Comparison of ENCODE assay signal across 21 cellular contexts in the genomic region with DNA sequence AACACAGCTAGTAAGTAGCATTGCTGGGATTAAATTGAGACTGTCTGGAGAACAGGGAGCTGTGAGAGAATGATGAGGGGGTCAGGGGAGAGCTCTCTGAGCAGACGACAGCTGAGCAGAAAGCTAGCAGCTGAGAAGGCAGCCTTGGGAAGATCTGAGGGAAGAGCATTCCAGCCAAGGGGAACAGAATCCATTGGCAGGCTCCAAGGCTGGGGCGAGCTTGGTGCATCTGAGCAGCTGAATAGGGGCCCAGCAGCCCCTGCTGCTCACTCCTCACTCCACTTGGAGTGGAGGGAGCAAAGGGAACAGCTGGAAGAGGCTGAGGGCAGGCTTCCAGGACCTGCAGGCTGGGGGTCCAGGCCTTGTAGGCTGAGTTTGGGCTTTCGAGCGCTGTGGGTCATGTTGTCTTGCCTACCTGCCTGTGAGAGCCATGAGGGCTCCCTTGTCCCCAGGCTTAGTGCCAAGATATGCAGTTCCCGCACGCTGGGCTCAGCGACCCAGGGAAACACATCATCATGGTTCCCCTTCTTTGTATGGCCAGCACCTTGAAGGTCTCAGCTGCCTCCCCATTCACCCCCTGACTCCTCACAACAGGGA. TPM values are rescaled to one million over a fixed set of nuclear protein-coding genes. Genes with fewer than 3 reads are reported as not detected.
A peak's percentile ranks its signal among the peaks of the same experiment; 100 is the strongest.
DNase-seq lines count a peak whose midpoint lies in the region; ATAC-seq, FAIRE-seq and TF ChIP-seq lines count a peak whose summit lies in the region.
"Had no signal": no experiment of that assay in that cellular context is flagged by ENCODE, and none has a peak within 500 bp of the region (broad histone marks: within the 10 kb centered on the region; RNA-seq: fewer than 3 reads in every experiment).

No MANE protein-coding gene starts in this region.

- CTCF ChIA-PET in K562 (lab: Yijun Ruan, JAX; ENCODE audit: low intra/inter-chr PET ratio), result no interaction called here

- H3K4me1 ChIP-seq in Karpas-422 (ENCODE audit: low read length) (no peaks in the 10 kb centered on the region), K562 (replicated peaks in 1 of 2; ENCODE audit: control insufficient read depth in 2 of 2, insufficient read depth in 2 of 2, low read length in 2 of 2) (no peaks in the 10 kb centered on the region; a peak in 1 of 5 replicates), spleen (peaks cover 0 to 7% (median 0%) of the 10 kb centered on the region in 6 donors)
- H3K4me1 ChIP-seq: HAP-1 had no signal

- H3K4me3 Mint-ChIP-seq in activated T-helper 17 cell treated with anti-CD3 and anti-CD28 coated beads, Interleukin-2, amount 50 U/mL, for 72 hours, result no peak overlapping the region
- H3K4me3 Mint-ChIP-seq: activated CD4-positive, alpha-beta T cell treated with anti-CD3 and anti-CD28 coated beads, Interleukin-2, amount 10 ng/mL, durations not matched to agents 24 days and 14 days; activated naive CD4-positive, alpha-beta T cell treated with anti-CD3 and anti-CD28 coated beads, Interleukin-2, amount 50 U/mL, for 24 hours had no signal

- no peaks in the 10 kb centered on the region for H3K36me3 Mint-ChIP-seq in activated T-helper 17 cell treated with anti-CD3 and anti-CD28 coated beads, Interleukin-2, amount 50 U/mL, for 72 hours (ENCODE audit: low read depth)
- H3K36me3 Mint-ChIP-seq: activated naive CD4-positive, alpha-beta T cell treated with anti-CD3 and anti-CD28 coated beads, Interleukin-2, amount 50 U/mL, for 24 hours had no signal

- no peaks in the 10 kb centered on the region for H3K9me1 ChIP-seq in K562 (ENCODE audit: control insufficient read depth, insufficient read depth, low read length)

- H3K27ac Mint-ChIP-seq in activated T-helper 17 cell treated with anti-CD3 and anti-CD28 coated beads, Interleukin-2, amount 50 U/mL, for 72 hours, result no peak overlapping the region
- H3K27ac Mint-ChIP-seq: activated CD4-positive, alpha-beta T cell treated with anti-CD3 and anti-CD28 coated beads, Interleukin-2, amount 10 ng/mL, durations not matched to agents 24 days and 14 days; activated naive CD4-positive, alpha-beta T cell treated with anti-CD3 and anti-CD28 coated beads, Interleukin-2, amount 50 U/mL, for 24 hours had no signal

- intact Hi-C loops in K562 (cut with micrococcal nuclease), result no loop called here
- intact Hi-C loops in spleen (cut with DNase I; ENCODE audit: low total_unique reads), result no loop called here

- no peaks in the 10 kb centered on the region for H4K20me1 ChIP-seq in Karpas-422 (ENCODE audit: insufficient read depth, low read depth, low read length)
- H4K20me1 ChIP-seq in K562 (replicated peaks; ENCODE audit: control insufficient read depth, insufficient read depth, low read length), result no peaks in the 10 kb centered on the region

- TF ChIP-seq EP300 in K562 (IDR thresholded peaks at IDR 0.05; ENCODE audit: low read length), result no peak

- no peaks in the 10 kb centered on the region for H3K9me3 Mint-ChIP-seq in activated T-helper 17 cell treated with anti-CD3 and anti-CD28 coated beads, Interleukin-2, amount 50 U/mL, for 72 hours
- H3K9me3 Mint-ChIP-seq: activated CD4-positive, alpha-beta T cell treated with anti-CD3 and anti-CD28 coated beads, Interleukin-2, amount 10 ng/mL, durations not matched to agents 24 days and 14 days; activated naive CD4-positive, alpha-beta T cell treated with anti-CD3 and anti-CD28 coated beads, Interleukin-2, amount 50 U/mL, for 24 hours had no signal

- H3K4me2 ChIP-seq in Karpas-422 (ENCODE audit: low read depth, low read length, poor library complexity, severe bottlenecking) (no peak overlapping the region), K562 (ENCODE audit: insufficient read depth, low read length) (no peak overlapping the region)

- H3K9ac ChIP-seq in Karpas-422 (ENCODE audit: low read length) (no peak overlapping the region), K562 (ENCODE audit: insufficient read depth in 1 of 2, low read depth in 2 of 2, low read length in 2 of 2) (peak overlapping the region in 1 of 2 experiments; percentile 26; a peak in 1 of 4 replicates)

- no TSS peak for BruUV-seq in K562 (replicated peaks; lab: Mats Ljungman, UMichigan)

- 0% methylated on average over 7 of the region's 7 CpGs for WGBS in K562 (ENCODE audit: insufficient coverage, low coverage, missing lambda C conversion rate)
- WGBS in spleen, 5 donors, result 67 to 94% (median 81%) methylated on average over 2 to 7 of the region's 7 CpGs

- no peak overlapping the region for H2AFZ ChIP-seq in Karpas-422 (ENCODE audit: low read length)
- no peak overlapping the region for H2AFZ ChIP-seq in K562 (ENCODE audit: low read depth, low read length)

- H3K4me3 ChIP-seq in Karpas-422 (ENCODE audit: low read length), result no peak overlapping the region
- H3K4me3 ChIP-seq in K562, result no peak overlapping the region
- H3K4me3 ChIP-seq in spleen, result no peak overlapping the region
- H3K4me3 ChIP-seq: HAP-1, vagina had no signal

- H3K36me3 ChIP-seq in Karpas-422 (ENCODE audit: insufficient read depth, low read length) (no peaks in the 10 kb centered on the region), K562 (ENCODE audit: control insufficient read depth, insufficient read depth, low read length) (no peaks in the 10 kb centered on the region), spleen (no peaks in the 10 kb centered on the region)
- H3K36me3 ChIP-seq: HAP-1, vagina had no signal

- H3K9me3 ChIP-seq in Karpas-422 (ENCODE audit: low read length) (no peaks in the 10 kb centered on the region), K562 (replicated peaks; ENCODE audit: control insufficient read depth, insufficient read depth, low read depth, low read length) (no peaks in the 10 kb centered on the region), spleen (peaks cover 0 to 15% (median 5%) of the 10 kb centered on the region in 8 donors)
- H3K9me3 ChIP-seq: vagina had no signal

- no peak for FAIRE-seq in K562 (lab: Jason Lieb, UNC)
- FAIRE-seq: colon, endometrium, TTC549 had no signal

- TF ChIP-seq POLR2A in K562 (conservative IDR thresholded peaks at IDR 0.05) (no peak), spleen (IDR thresholded peaks at IDR 0.05) (no peak)

- ATAC-seq in K562 (peak; percentile 56), GM19455 (IDR thresholded peaks at IDR 0.05; ENCODE audit: unreplicated experiment) (no peak)
- no peak for ATAC-seq in activated T-helper 17 cell treated with anti-CD3 and anti-CD28 coated beads, Interleukin-2, amount 50 U/mL, for 72 hours (replicated peaks)

- in situ Hi-C loops in K562 (cut with MboI), result no loop called here

- no peaks in the 10 kb centered on the region for H3K4me1 Mint-ChIP-seq in activated T-helper 17 cell treated with anti-CD3 and anti-CD28 coated beads, Interleukin-2, amount 50 U/mL, for 72 hours
- H3K4me1 Mint-ChIP-seq: activated CD4-positive, alpha-beta T cell treated with anti-CD3 and anti-CD28 coated beads, Interleukin-2, amount 10 ng/mL, durations not matched to agents 24 days and 14 days; activated naive CD4-positive, alpha-beta T cell treated with anti-CD3 and anti-CD28 coated beads, Interleukin-2, amount 50 U/mL, for 24 hours had no signal

- peaks cover 3% of the 10 kb centered on the region for H3K27me3 Mint-ChIP-seq in activated T-helper 17 cell treated with anti-CD3 and anti-CD28 coated beads, Interleukin-2, amount 50 U/mL, for 72 hours

- H3K79me2 ChIP-seq in Karpas-422 (ENCODE audit: low read length) (no peaks in the 10 kb centered on the region), K562 (ENCODE audit: control insufficient read depth, insufficient read depth, low read length) (no peaks in the 10 kb centered on the region)

- POLR2A ChIA-PET in K562 (lab: Yijun Ruan, JAX), result interaction anchor here (1.1 to 3.1 kb wide), 3 partner anchors 10 to 19 kb away, joined by 3 to 15 read pairs (median 4); a partner anchor contains a TSS

- DNase-seq in Karpas-422, result peak; percentile 16
- no peak for DNase-seq in K562 (ENCODE audit: extremely low read depth in 1 of 4, low spot score in 3 of 4)
- peak; percentile 3 for DNase-seq in iPS-NIHi11 (ENCODE audit: low spot score)
- peak; percentile 34 for DNase-seq in spleen
- DNase-seq in activated gamma-delta T cell (lab: John Stamatoyannopoulos, UW), result no peak
- DNase-seq: activated CD4-positive, alpha-beta T cell treated with anti-CD3 and anti-CD28 coated beads, Interleukin-2, amount 10 ng/mL, durations not matched to agents 24 days and 14 days; AML-193; COR-L47; NCI-H1417 treated with DMSO at 0.1 percent for 48 hours; NCI-H2171; occipital lobe; stimulated activated CD4-positive, alpha-beta T cell treated with anti-CD3 and anti-CD28 coated beads, Interleukin-2, amount 100 ng/mL, for 24 hours; SW 1271 had no signal

- TF ChIP-seq RAD21 in K562 (CRISPR knock-in tag; conservative IDR thresholded peaks at IDR 0.05 in 1 of 2, IDR thresholded peaks at IDR 0.05 in 1 of 2), result no peak

- TF ChIP-seq CTCF in K562 (IDR thresholded peaks at IDR 0.05 in 2 of 3, conservative IDR thresholded peaks at IDR 0.05 in 1 of 3; ENCODE audit: insufficient read depth in 2 of 3, low read depth in 1 of 3, low read length in 3 of 3), result no peak
- no peak for TF ChIP-seq CTCF in spleen (IDR thresholded peaks at IDR 0.05 in 8 of 11, conservative IDR thresholded peaks at IDR 0.05 in 3 of 11)

- H3K27ac ChIP-seq in Karpas-422 (ENCODE audit: low read length), result no peak overlapping the region
- no peak overlapping the region for H3K27ac ChIP-seq in K562 (ENCODE audit: extremely low read depth, low read depth, low read length)
- H3K27ac ChIP-seq in spleen, result no peak overlapping the region
- H3K27ac ChIP-seq: vagina had no signal

- no peaks in the 10 kb centered on the region; the same call in 1 of the 2 replicates for H3K9me2 ChIP-seq in Karpas-422 (replicated peaks; ENCODE audit: insufficient read depth, low read length)

- H3K27me3 ChIP-seq in Karpas-422 (ENCODE audit: low read length), result no peaks in the 10 kb centered on the region
- peaks cover 3 to 24% of the 10 kb centered on the region in 2 experiments for H3K27me3 ChIP-seq in K562 (ENCODE audit: control insufficient read depth in 2 of 2, insufficient read depth in 2 of 2, low read length in 2 of 2)
- H3K27me3 ChIP-seq in spleen (replicated peaks in 1 of 7), result peaks cover 0 to 5% (median 0%) of the 10 kb centered on the region in 7 donors
- H3K27me3 ChIP-seq: vagina had no signal

RNA-seq across cellular contexts. Expression of a gene that starts 10.5 kb away (rescaled TPM):
- not detected in 2 replicates for total RNA-seq in Karpas-422 (2014; rRNA removed; shearing (Covaris generic); ENCODE audit: low replicate concordance)
- 1.0 and 3.3 TPM in 2 replicates for total RNA-seq in K562 (2011; cell fraction: chromatin; rRNA removed; ENCODE audit: low replicate concordance)
- total RNA-seq in K562 (2011; cell fraction: nucleolus; rRNA removed), result 1.4 and 1.7 TPM in 2 replicates
- 0.73 and 1.7 TPM in 2 replicates for total RNA-seq in K562 (2011; cell fraction: nucleoplasm; rRNA removed)
- 0.49 and 0.64 TPM in 2 replicates for total RNA-seq in K562 (2014; rRNA removed)
- total RNA-seq in K562 (2014; rRNA removed; fragmentation: Illumina TruSeq; extraction: Trizol), result 0.04 and 0.16 TPM in 2 replicates
- 0.33 and 0.64 TPM in 2 replicates for total RNA-seq in K562 (2015; rRNA removed; fragmentation: Illumina TruSeq; extraction: Trizol)
- 0.89 and 1.2 TPM in 2 replicates for total RNA-seq in K562 (2021)
- polyA plus RNA-seq in K562 (2011; rRNA removed), result 0.31 and 2.8 TPM in 2 replicates
- 0.63 and 1.6 TPM in 2 replicates for polyA plus RNA-seq in K562 (2011; cell fraction: cytosol; rRNA removed)
- polyA plus RNA-seq in K562 (2011; cell fraction: nucleus; rRNA removed), result 2.9 and 6.7 TPM in 2 replicates
- polyA plus RNA-seq in K562 (2012), result 0.46 and 1.5 TPM in 2 replicates
- polyA plus RNA-seq in K562 (2014; fragmentation: Illumina TruSeq; extraction: Trizol), result 0.42 and 0.91 TPM in 2 replicates
- not detected for polyA plus RNA-seq in K562 (2014; fragmentation: Nextera tagmentation; extraction: Ambion mirVana)
- 0.71 and 0.78 TPM in 2 replicates for polyA plus RNA-seq in K562 (2014; rRNA removed)
- 0.21 and 2.1 TPM in 2 replicates for polyA minus RNA-seq in K562 (2011; rRNA and poly(A)+ RNA removed)
- polyA minus RNA-seq in K562 (2011; cell fraction: cytosol; rRNA and poly(A)+ RNA removed), result 1.2 TPM in 1 of 2 replicates, not detected in the other
- polyA minus RNA-seq in K562 (2011; cell fraction: nucleus; rRNA and poly(A)+ RNA removed), result 0.40 and 5.1 TPM in 2 replicates
- total RNA-seq in spleen, result 1 to 10 TPM; 1.5 to 3.2 (median 2.5) TPM
- polyA plus RNA-seq in spleen, result under 1 TPM; 0.30 to 0.86 (median 0.52) TPM
- 1 to 10 TPM; 1.0 to 3.2 TPM for total RNA-seq in activated T-helper 17 cell treated with anti-CD3 and anti-CD28 coated beads, Interleukin-2, amount 50 U/mL, for 72 hours

Comparison
In these comparisons a context has a peak if more than half of its experiments do, and no peak if none do; other contexts are left out.
1. DNase-seq: peak in Karpas-422 (single experiment), iPS-NIHi11 (single experiment) and spleen (single experiment); none in K562 (0 of 4) and activated gamma-delta T cell (single experiment).